ENCODE assay signal across 16 cellular contexts in the genomic region with DNA sequence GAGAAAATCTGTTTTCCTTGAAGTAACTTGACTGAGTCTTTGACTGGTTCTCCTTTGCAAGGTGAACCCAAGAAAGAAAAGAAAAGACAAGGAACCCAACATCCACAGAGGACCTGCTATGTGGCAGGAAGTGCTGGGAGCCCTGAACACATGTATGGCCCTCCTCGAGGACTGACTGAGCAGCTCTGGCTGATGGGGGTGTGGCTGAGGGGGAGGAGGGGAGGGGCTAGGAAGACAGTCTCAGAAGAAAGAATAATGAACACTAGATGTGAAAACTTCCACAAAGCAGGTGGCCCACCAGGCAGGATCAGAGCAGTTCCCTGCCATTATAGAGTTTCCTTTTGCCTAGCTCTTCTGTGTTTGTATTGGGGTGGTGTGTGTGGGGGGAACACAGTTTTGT. TPM values are rescaled to one million over a fixed set of nuclear protein-coding genes. Genes with fewer than 3 reads are reported as not detected.
DNase-seq lines count a peak whose midpoint lies in the region; ATAC-seq and TF ChIP-seq lines count a peak whose summit lies in the region.
"Had no signal": no experiment of that assay in that cellular context is flagged by ENCODE, and none has a peak within 500 bp of the region (broad histone marks: within the 10 kb centered on the region; RNA-seq: fewer than 3 reads in every experiment).

No MANE protein-coding gene starts in this region.

- CTCF ChIA-PET in activated CD8-positive, alpha-beta T cell treated with anti-CD3 and anti-CD28 coated beads for 36 hours (lab: Charles Lee) = interaction anchor here (0.9 to 7.9 kb wide), 15 partner anchors 8 to 778 kb away, joined by 3 to 134 read pairs (median 32); no protein-coding TSS in a partner anchor

- no peak overlapping the region for H3K27ac Mint-ChIP-seq in activated CD8-positive, alpha-beta T cell treated with anti-CD3 and anti-CD28 coated beads for 36 hours
- H3K27ac Mint-ChIP-seq in stimulated activated memory B cell treated with anti-CD40 and anti-IgM and Interleukin-4, amounts not matched to agents 10 μg/mL and 1 μg/mL and 100 μg/mL, for 72 hours = no peak overlapping the region

- no peak overlapping the region for H3K4me3 Mint-ChIP-seq in activated CD8-positive, alpha-beta T cell treated with anti-CD3 and anti-CD28 coated beads for 36 hours
- H3K4me3 Mint-ChIP-seq in stimulated activated memory B cell treated with anti-CD40 and anti-IgM and Interleukin-4, amounts not matched to agents 10 μg/mL and 1 μg/mL and 100 μg/mL, for 72 hours = no peak overlapping the region

- H3K4me3 ChIP-seq in Jurkat, Clone E6-1 (ENCODE audit: low read length) = no peak overlapping the region
- H3K4me3 ChIP-seq in spleen = no peak overlapping the region
- H3K4me3 ChIP-seq: left ventricle myocardium inferior, PC-9, SJSA1 had no signal

- H3K27me3 ChIP-seq in spleen (replicated peaks in 1 of 7) = no peaks in the 10 kb centered on the region
- H3K27me3 ChIP-seq: SJSA1 had no signal

- POLR2A ChIA-PET in activated CD8-positive, alpha-beta T cell treated with anti-CD3 and anti-CD28 coated beads for 36 hours (lab: Charles Lee) = no interaction called here

- no peak overlapping the region for H3K27ac ChIP-seq in spleen
- H3K27ac ChIP-seq: left ventricle myocardium inferior, PC-9, SJSA1 had no signal

- peak; percentile 55 for DNase-seq in activated effector memory CD4-positive, alpha-beta T cell treated with anti-CD3 and anti-CD28 coated beads, Interleukin-2, amount 50 U/mL, for 16 hours
- no peak for DNase-seq in activated effector memory CD4-positive, alpha-beta T cell treated with Interleukin-2 at 50 U/mL for 16 hours
- DNase-seq in Jurkat, Clone E6-1 (ENCODE audit: low read depth, low spot score) = peak; percentile 57
- peak; percentile 51 for DNase-seq in activated CD8-positive, alpha-beta T cell treated with anti-CD3 and anti-CD28 coated beads for 36 hours
- peak; percentile 51 for DNase-seq in spleen
- DNase-seq in dermis blood vessel endothelial cell = no peak
- DNase-seq in stimulated activated CD4-positive, alpha-beta T cell treated with anti-CD3 and anti-CD28 coated beads, Interleukin-15, amount 100 ng/mL, for 24 hours = no peak
- DNase-seq: IMR-90, left ventricle myocardium inferior, NCI-H1092, NCI-H526 treated with DMSO at 0.1 percent for 48 hours, PC-9, right cardiac atrium, T-helper 9 cell had no signal

- H3K4me1 ChIP-seq in spleen = peaks cover 0 to 12% (median 7%) of the 10 kb centered on the region in 6 donors
- H3K4me1 ChIP-seq: SJSA1 had no signal

- no peaks in the 10 kb centered on the region for H3K36me3 Mint-ChIP-seq in activated CD8-positive, alpha-beta T cell treated with anti-CD3 and anti-CD28 coated beads for 36 hours (ENCODE audit: low read depth)
- no peaks in the 10 kb centered on the region for H3K36me3 Mint-ChIP-seq in stimulated activated memory B cell treated with anti-CD40 and anti-IgM and Interleukin-4, amounts not matched to agents 10 μg/mL and 1 μg/mL and 100 μg/mL, for 72 hours

- no peak for TF ChIP-seq POLR2A in spleen (IDR thresholded peaks at IDR 0.05)

- no peaks in the 10 kb centered on the region for H3K9me3 Mint-ChIP-seq in activated CD8-positive, alpha-beta T cell treated with anti-CD3 and anti-CD28 coated beads for 36 hours
- H3K9me3 Mint-ChIP-seq in stimulated activated memory B cell treated with anti-CD40 and anti-IgM and Interleukin-4, amounts not matched to agents 10 μg/mL and 1 μg/mL and 100 μg/mL, for 72 hours = no peaks in the 10 kb centered on the region

- no peaks in the 10 kb centered on the region for H3K36me3 ChIP-seq in spleen
- H3K36me3 ChIP-seq: left ventricle myocardium inferior, SJSA1 had no signal

- H3K9me3 ChIP-seq in spleen = peaks cover 0 to 6% (median 0%) of the 10 kb centered on the region in 8 donors

- no peak for TF ChIP-seq CTCF in activated CD8-positive, alpha-beta T cell treated with anti-CD3 and anti-CD28 coated beads for 36 hours (IDR thresholded peaks at IDR 0.05)
- no peak for TF ChIP-seq CTCF in spleen (IDR thresholded peaks at IDR 0.05 in 8 of 11, conservative IDR thresholded peaks at IDR 0.05 in 3 of 11)

- H3K27me3 Mint-ChIP-seq in activated CD8-positive, alpha-beta T cell treated with anti-CD3 and anti-CD28 coated beads for 36 hours = no peaks in the 10 kb centered on the region
- H3K27me3 Mint-ChIP-seq in stimulated activated memory B cell treated with anti-CD40 and anti-IgM and Interleukin-4, amounts not matched to agents 10 μg/mL and 1 μg/mL and 100 μg/mL, for 72 hours = no peaks in the 10 kb centered on the region

- peak; percentile 68 for ATAC-seq in activated CD8-positive, alpha-beta T cell treated with anti-CD3 and anti-CD28 coated beads for 36 hours
- no peak for ATAC-seq in stimulated activated memory B cell treated with anti-CD40 and anti-IgM and Interleukin-4, amounts not matched to agents 10 μg/mL and 1 μg/mL and 100 μg/mL, for 72 hours
- ATAC-seq: right cardiac atrium had no signal

- 11 to 27% (median 21%) methylated on average over 1 of the region's 1 CpG for WGBS in spleen, 5 donors

- intact Hi-C loops in activated CD8-positive, alpha-beta T cell treated with anti-CD3 and anti-CD28 coated beads for 36 hours (cut with micrococcal nuclease) = loop anchor here (5.0 to 10.0 kb wide), 3 partner anchors 92 to 777 kb away; no protein-coding TSS in a partner anchor
- intact Hi-C loops in spleen (cut with DNase I; ENCODE audit: low total_unique reads) = loop anchor here (5.0 to 10.0 kb wide), 2 partner anchors 144 to 387 kb away; no protein-coding TSS in a partner anchor

- peaks cover 4% of the 10 kb centered on the region for H3K4me1 Mint-ChIP-seq in activated CD8-positive, alpha-beta T cell treated with anti-CD3 and anti-CD28 coated beads for 36 hours (ENCODE audit: low read depth)
- no peaks in the 10 kb centered on the region for H3K4me1 Mint-ChIP-seq in stimulated activated memory B cell treated with anti-CD40 and anti-IgM and Interleukin-4, amounts not matched to agents 10 μg/mL and 1 μg/mL and 100 μg/mL, for 72 hours

RNA-seq across cellular contexts. Expression of gene NENF, which starts 26.1 kb away (rescaled TPM):
- polyA plus RNA-seq in Jurkat, Clone E6-1 (2012; ENCODE audit: insufficient read depth, insufficient read length) = 82.7 TPM
- 10 to 100 TPM; 27.7 to 35.4 TPM for total RNA-seq in activated CD8-positive, alpha-beta T cell treated with anti-CD3 and anti-CD28 coated beads for 36 hours
- total RNA-seq in spleen (10 to 100 TPM; 23.2 to 43.9 (median 31.6) TPM), dermis blood vessel endothelial cell (11.6 and 15.7 TPM in 2 replicates)
- 10 to 100 TPM; 49.9 to 59.4 (median 56.5) TPM for polyA plus RNA-seq in spleen

RNA-seq across cellular contexts. Expression of gene PACC1, which starts 44.1 kb away (rescaled TPM):
- 39.3 TPM for polyA plus RNA-seq in Jurkat, Clone E6-1 (2012; ENCODE audit: insufficient read depth, insufficient read length)
- 10 to 100 TPM; 11.1 to 11.7 TPM for total RNA-seq in activated CD8-positive, alpha-beta T cell treated with anti-CD3 and anti-CD28 coated beads for 36 hours
- total RNA-seq in spleen (10 to 100 TPM in 4 of 7 donors, 1 to 10 TPM in 3; 8.1 to 12.8 (median 10.7) TPM), dermis blood vessel endothelial cell (8.5 and 10.6 TPM in 2 replicates)
- 1 to 10 TPM; 6.5 to 8.2 (median 6.8) TPM for polyA plus RNA-seq in spleen

Comparison
In these comparisons a context has a peak if more than half of its experiments do, and no peak if none do; other contexts are left out.
1. DNase-seq: peak in activated effector memory CD4-positive, alpha-beta T cell treated with anti-CD3 and anti-CD28 coated beads, Interleukin-2, amount 50 U/mL, for 16 hours (single experiment), Jurkat, Clone E6-1 (single experiment), activated CD8-positive, alpha-beta T cell treated with anti-CD3 and anti-CD28 coated beads for 36 hours (single experiment) and spleen (single experiment); none in activated effector memory CD4-positive, alpha-beta T cell treated with Interleukin-2 at 50 U/mL for 16 hours (single experiment), dermis blood vessel endothelial cell (single experiment) and stimulated activated CD4-positive, alpha-beta T cell treated with anti-CD3 and anti-CD28 coated beads, Interleukin-15, amount 100 ng/mL, for 24 hours (single experiment).